ENCODE assay signal across 21 cellular contexts in the genomic region with DNA sequence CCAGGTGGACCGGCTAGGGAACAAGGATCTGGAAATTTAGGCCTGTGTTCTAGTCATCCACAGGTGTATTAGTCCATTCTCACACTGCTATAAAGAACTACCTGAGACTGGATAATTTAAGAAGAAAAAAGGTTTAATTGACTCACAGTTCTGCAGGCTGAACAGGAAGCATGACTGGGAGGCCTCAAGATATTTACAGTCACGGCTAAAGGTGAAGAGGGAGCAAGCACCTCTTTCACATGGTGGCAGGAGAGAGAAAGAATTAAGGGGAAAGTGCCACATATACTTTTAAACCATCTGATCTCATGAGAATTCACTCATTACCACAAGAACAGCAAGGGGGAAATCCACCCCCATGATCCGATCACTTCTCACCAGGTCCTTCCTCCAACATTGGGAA.
"Had no signal": no experiment of that assay in that cellular context is flagged by ENCODE, and none has a peak within 500 bp of the region (broad histone marks: within the 10 kb centered on the region; RNA-seq: fewer than 3 reads in every experiment).

No MANE protein-coding gene starts in this region.

- H3K27ac Mint-ChIP-seq: activated B cell treated with CpG ODN at 0.5 μM for 24 hours; activated CD4-positive, alpha-beta memory T cell treated with anti-CD3 and anti-CD28 coated beads, Interleukin-2, amount 10 ng/mL, durations not matched to agents 7 days and 5 days; activated CD4-positive, alpha-beta T cell treated with anti-CD3 and anti-CD28 coated beads, Interleukin-2, amount 10 ng/mL, durations not matched to agents 7 days and 5 days; activated naive CD8-positive, alpha-beta T cell treated with anti-CD3 and anti-CD28 coated beads, Interleukin-2, amount 10 ng/mL, durations not matched to agents 7 days and 5 days; activated T-cell treated with anti-CD3 and anti-CD28 coated beads, Interleukin-2, amount 50 U/mL, for 72 hours; T-cell had no signal

- H3K4me3 Mint-ChIP-seq: activated B cell treated with CpG ODN at 0.5 μM for 24 hours; activated CD4-positive, alpha-beta memory T cell treated with anti-CD3 and anti-CD28 coated beads, Interleukin-2, amount 10 ng/mL, durations not matched to agents 7 days and 5 days; activated CD4-positive, alpha-beta T cell treated with anti-CD3 and anti-CD28 coated beads, Interleukin-2, amount 10 ng/mL, durations not matched to agents 7 days and 5 days; activated naive CD8-positive, alpha-beta T cell treated with anti-CD3 and anti-CD28 coated beads, Interleukin-2, amount 10 ng/mL, durations not matched to agents 7 days and 5 days; activated T-cell treated with anti-CD3 and anti-CD28 coated beads, Interleukin-2, amount 50 U/mL, for 72 hours; T-cell had no signal

- H3K9me3 Mint-ChIP-seq: activated B cell treated with CpG ODN at 0.5 μM for 24 hours had no signal

- H3K4me1 Mint-ChIP-seq: activated B cell treated with CpG ODN at 0.5 μM for 24 hours; activated CD4-positive, alpha-beta memory T cell treated with anti-CD3 and anti-CD28 coated beads, Interleukin-2, amount 10 ng/mL, durations not matched to agents 7 days and 5 days; activated CD4-positive, alpha-beta T cell treated with anti-CD3 and anti-CD28 coated beads, Interleukin-2, amount 10 ng/mL, durations not matched to agents 7 days and 5 days; T-cell had no signal

- H3K36me3 Mint-ChIP-seq: T-cell had no signal

- H3K27ac ChIP-seq: adrenal gland, PC-9, SK-N-MC had no signal

- H3K27me3 Mint-ChIP-seq: activated B cell treated with CpG ODN at 0.5 μM for 24 hours; activated CD4-positive, alpha-beta T cell treated with anti-CD3 and anti-CD28 coated beads, Interleukin-2, amount 10 ng/mL, durations not matched to agents 7 days and 5 days; activated naive CD8-positive, alpha-beta T cell treated with anti-CD3 and anti-CD28 coated beads, Interleukin-2, amount 10 ng/mL, durations not matched to agents 7 days and 5 days; T-cell had no signal

- DNase-seq: activated B cell treated with CpG ODN at 0.5 μM for 24 hours; activated CD4-positive, alpha-beta memory T cell treated with anti-CD3 and anti-CD28 coated beads, Interleukin-2, amount 10 ng/mL, durations not matched to agents 7 days and 5 days; activated CD4-positive, alpha-beta T cell treated with anti-CD3 and anti-CD28 coated beads for 1 hour; activated CD4-positive, alpha-beta T cell treated with anti-CD3 and anti-CD28 coated beads, Interleukin-2, amount 10 ng/mL, durations not matched to agents 7 days and 5 days; activated naive CD4-positive, alpha-beta T cell treated with anti-CD3 and anti-CD28 coated beads, Interleukin-2, amount 50 U/mL, for 16 hours; activated naive CD8-positive, alpha-beta T cell treated with anti-CD3 and anti-CD28 coated beads, Interleukin-2, amount 10 ng/mL, durations not matched to agents 7 days and 5 days; activated T-cell treated with anti-CD3 and anti-CD28 coated beads for 4 hours; activated T-cell treated with anti-CD3 and anti-CD28 coated beads, Interleukin-2, amount 50 U/mL, for 72 hours; adrenal gland; anterior cingulate cortex; NCI-H1048; NCI-H146; NCI-H187 treated with DMSO at 0.1 percent for 48 hours; NCI-H2081 treated with DMSO at 0.1 percent for 48 hours; NCI-H446; NCI-H524; PC-9; T-cell; T-helper 2 cell; T1000 had no signal

- ATAC-seq: activated T-cell treated with anti-CD3 and anti-CD28 coated beads, Interleukin-2, amount 50 U/mL, for 72 hours; T-cell had no signal
